Comparison of ENCODE assay signal across 9 cellular contexts in the genomic region with DNA sequence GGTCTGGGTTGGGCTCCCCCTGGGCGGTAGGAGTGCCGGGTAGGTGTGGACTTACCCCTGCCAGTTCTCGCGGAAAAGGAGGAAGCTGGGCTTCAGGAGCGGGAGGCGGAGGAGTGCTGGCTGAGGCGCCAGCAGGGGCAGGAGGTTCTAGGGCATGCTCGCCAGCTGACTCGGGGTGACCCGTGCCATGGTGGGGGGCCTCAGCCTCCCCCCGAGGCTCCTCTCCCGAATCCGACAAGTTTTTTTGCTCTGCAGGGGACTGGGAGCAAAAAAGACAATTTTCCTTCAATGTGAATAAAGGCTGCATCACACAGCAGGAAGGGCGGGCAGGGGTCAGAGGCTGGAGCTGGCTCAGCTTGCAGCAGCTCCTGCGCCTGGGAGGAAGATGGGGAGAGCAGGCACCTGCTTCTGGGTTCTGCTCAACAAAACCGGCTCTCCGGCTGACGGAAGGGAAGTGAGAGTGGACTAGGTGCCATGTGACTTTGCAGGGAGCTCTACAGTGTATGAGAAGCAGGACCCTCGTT. TPM values are rescaled to one million over a fixed set of nuclear protein-coding genes. Genes with fewer than 3 reads are reported as not detected.
DNase-seq lines count a peak whose midpoint lies in the region; ATAC-seq and TF ChIP-seq lines count a peak whose summit lies in the region.
"Had no signal": no experiment of that assay in that cellular context is flagged by ENCODE, and none has a peak within 500 bp of the region (broad histone marks: within the 10 kb centered on the region; RNA-seq: fewer than 3 reads in every experiment).

No MANE protein-coding gene starts in this region.

- H3K27me3 Mint-ChIP-seq in CD4-positive, CD25-positive, alpha-beta regulatory T cell = no peaks in the 10 kb centered on the region
- H3K27me3 Mint-ChIP-seq in IgD-negative memory B cell = no peaks in the 10 kb centered on the region
- no peaks in the 10 kb centered on the region for H3K27me3 Mint-ChIP-seq in naive B cell

- peaks cover 39 to 97% (median 68%) of the 10 kb centered on the region in 4 donors for H3K4me1 Mint-ChIP-seq in CD4-positive, CD25-positive, alpha-beta regulatory T cell
- H3K4me1 Mint-ChIP-seq in IgD-negative memory B cell = peaks cover 43 to 61% (median 49%) of the 10 kb centered on the region in 3 donors
- H3K4me1 Mint-ChIP-seq in naive B cell = peaks cover 52 to 81% (median 76%) of the 10 kb centered on the region in 3 donors

- in situ Hi-C loops in ACHN (cut with HindIII; ENCODE audit: low pct_ligation_motif_present, low pct_unique_long_range_greater_than_20kb, low sequenced_read_pairs) (no loop called here), gastrocnemius medialis (cut with MboI; ENCODE audit: low sequenced_read_pairs in 4 of 4) (no loop called here)

- H3K4me1 ChIP-seq in CD4-positive, CD25-positive, alpha-beta regulatory T cell (ENCODE audit: control insufficient read depth, insufficient read depth, low read length, poor library complexity, severe bottlenecking) = peaks cover 97% of the 10 kb centered on the region
- peaks cover 58 to 60% of the 10 kb centered on the region in 2 donors for H3K4me1 ChIP-seq in gastrocnemius medialis

- H3K9me3 ChIP-seq in CD4-positive, CD25-positive, alpha-beta regulatory T cell (ENCODE audit: control insufficient read depth in 2 of 2, low read length in 2 of 2) = no peaks in the 10 kb centered on the region
- no peaks in the 10 kb centered on the region for H3K9me3 ChIP-seq in gastrocnemius medialis

- H3K4me3 ChIP-seq in CD4-positive, CD25-positive, alpha-beta regulatory T cell (ENCODE audit: low read depth, low read length) = no peak overlapping the region
- H3K4me3 ChIP-seq in foreskin fibroblast (ENCODE audit: low read depth in 1 of 2, low read length in 2 of 2) (no peak overlapping the region), gastrocnemius medialis (no peak overlapping the region)

- peaks cover 2% of the 10 kb centered on the region for H3K36me3 ChIP-seq in CD4-positive, CD25-positive, alpha-beta regulatory T cell (ENCODE audit: control insufficient read depth, insufficient read depth, low read length)
- H3K36me3 ChIP-seq in gastrocnemius medialis = no peaks in the 10 kb centered on the region

- peak overlapping the region; percentile 59 to 83 (median 78) for H3K4me3 Mint-ChIP-seq in CD4-positive, CD25-positive, alpha-beta regulatory T cell
- peak overlapping the region in 2 of 4 donors; percentile 64 to 65 for H3K4me3 Mint-ChIP-seq in IgD-negative memory B cell
- peak overlapping the region in 6 of 8 donors; percentile 50 to 83 (median 72) for H3K4me3 Mint-ChIP-seq in naive B cell

- TF ChIP-seq CTCF in foreskin fibroblast (IDR thresholded peaks at IDR 0.05; ENCODE audit: low read depth, low read length) = no peak
- TF ChIP-seq CTCF in gastrocnemius medialis (IDR thresholded peaks at IDR 0.05 in 4 of 5, conservative IDR thresholded peaks at IDR 0.05 in 1 of 5) = no peak

- no peaks in the 10 kb centered on the region for H3K27me3 ChIP-seq in CD4-positive, CD25-positive, alpha-beta regulatory T cell (ENCODE audit: control insufficient read depth, insufficient read depth, low read length)
- no peaks in the 10 kb centered on the region for H3K27me3 ChIP-seq in gastrocnemius medialis

- DNase-seq in CD4-positive, CD25-positive, alpha-beta regulatory T cell = no peak
- DNase-seq in dermis blood vessel endothelial cell (peak; percentile 28), naive B cell (peak; percentile 31), foreskin fibroblast (no peak), ACHN (no peak), gastrocnemius medialis (no peak)
- DNase-seq: effector CD8-positive, alpha-beta T cell had no signal

- H3K27ac ChIP-seq in CD4-positive, CD25-positive, alpha-beta regulatory T cell (ENCODE audit: insufficient read depth, low read length, poor library complexity, severe bottlenecking) = peak overlapping the region; percentile 72
- H3K27ac ChIP-seq in gastrocnemius medialis = no peak overlapping the region

- ATAC-seq in CD4-positive, CD25-positive, alpha-beta regulatory T cell (ENCODE audit: low read depth in 2 of 2) = no peak
- peak; percentile 92 for ATAC-seq in naive B cell (ENCODE audit: low read depth in 2 of 2)
- ATAC-seq in GM19023 (IDR thresholded peaks at IDR 0.05; ENCODE audit: unreplicated experiment) = no peak
- no peak for ATAC-seq in gastrocnemius medialis

- H3K27ac Mint-ChIP-seq in CD4-positive, CD25-positive, alpha-beta regulatory T cell = peak overlapping the region; percentile 94 to 99 (median 97)
- H3K27ac Mint-ChIP-seq in IgD-negative memory B cell = peak overlapping the region in 2 of 3 donors; percentile 19 to 89
- peak overlapping the region in 3 of 6 donors; percentile 59 to 78 (median 71) for H3K27ac Mint-ChIP-seq in naive B cell

- intact Hi-C loops in gastrocnemius medialis (cut with DNase I; ENCODE audit: low total_unique reads) = no loop called here

- peaks cover 3% of the 10 kb centered on the region for H3K36me3 Mint-ChIP-seq in CD4-positive, CD25-positive, alpha-beta regulatory T cell
- H3K36me3 Mint-ChIP-seq in IgD-negative memory B cell = peaks cover 5% of the 10 kb centered on the region
- H3K36me3 Mint-ChIP-seq in naive B cell = peaks cover 0 to 6% of the 10 kb centered on the region in 2 donors

- no peaks in the 10 kb centered on the region for H3K9me3 Mint-ChIP-seq in CD4-positive, CD25-positive, alpha-beta regulatory T cell
- H3K9me3 Mint-ChIP-seq in IgD-negative memory B cell = no peaks in the 10 kb centered on the region
- no peaks in the 10 kb centered on the region for H3K9me3 Mint-ChIP-seq in naive B cell

- TF ChIP-seq POLR2A in gastrocnemius medialis (IDR thresholded peaks at IDR 0.05) = no peak

RNA-seq across cellular contexts. Expression of gene RANBP3, which starts 26.5 kb away (rescaled TPM):
- 106 TPM for total RNA-seq in CD4-positive, CD25-positive, alpha-beta regulatory T cell
- polyA plus RNA-seq in CD4-positive, CD25-positive, alpha-beta regulatory T cell = 10 to 100 TPM in 2 of 4 donors, 1 to 10 TPM in 2; 8.0 to 12.1 (median 10.0) TPM
- polyA plus RNA-seq in IgD-negative memory B cell (9.4 TPM), naive B cell (ENCODE audit: low read depth in 6 of 6) (10 to 100 TPM in 1 of 6 donors, 1 to 10 TPM in 5; 2.8 to 10.7 (median 7.4) TPM)
- total RNA-seq in dermis blood vessel endothelial cell (39.0 and 51.2 TPM in 2 replicates), gastrocnemius medialis (10 to 100 TPM; 37.4 to 74.3 (median 61.3) TPM)

RNA-seq across cellular contexts. Expression of gene CAPS, which starts 37.3 kb away (rescaled TPM):
- 38.8 TPM for total RNA-seq in CD4-positive, CD25-positive, alpha-beta regulatory T cell
- 1 to 10 TPM; 1.2 to 3.1 (median 2.8) TPM for polyA plus RNA-seq in CD4-positive, CD25-positive, alpha-beta regulatory T cell
- polyA plus RNA-seq in IgD-negative memory B cell (3.7 TPM), naive B cell (ENCODE audit: low read depth in 6 of 6) (1 to 10 TPM in 5 of 6 donors, not detected in 1; 1.1 to 4.4 (median 2.0) TPM)
- total RNA-seq in dermis blood vessel endothelial cell (2.6 and 3.7 TPM in 2 replicates), gastrocnemius medialis (1 to 10 TPM; 1.2 to 2.4 (median 2.0) TPM)

RNA-seq across cellular contexts. Expression of gene VMAC, which starts 46.7 kb away (rescaled TPM):
- total RNA-seq in CD4-positive, CD25-positive, alpha-beta regulatory T cell = 25.0 TPM
- polyA plus RNA-seq in CD4-positive, CD25-positive, alpha-beta regulatory T cell = 1 to 10 TPM; 4.9 to 9.5 (median 7.5) TPM
- polyA plus RNA-seq in IgD-negative memory B cell = 4.2 TPM
- total RNA-seq in dermis blood vessel endothelial cell = 6.0 and 8.5 TPM in 2 replicates
- 1 to 10 TPM; 5.1 to 6.8 (median 5.9) TPM for polyA plus RNA-seq in naive B cell (ENCODE audit: low read depth in 6 of 6)
- total RNA-seq in gastrocnemius medialis = 1 to 10 TPM in 3 of 4 donors, under 1 TPM in 1; 0.46 to 3.0 (median 2.1) TPM

RNA-seq across cellular contexts. Expression of gene NDUFA11, which starts 47.8 kb away (rescaled TPM):
- total RNA-seq in CD4-positive, CD25-positive, alpha-beta regulatory T cell = 120 TPM
- 100 to 1,000 TPM; 408 to 499 (median 465) TPM for polyA plus RNA-seq in CD4-positive, CD25-positive, alpha-beta regulatory T cell
- polyA plus RNA-seq in IgD-negative memory B cell (371 TPM), naive B cell (ENCODE audit: low read depth in 6 of 6) (100 to 1,000 TPM; 288 to 317 (median 302) TPM)
- total RNA-seq in dermis blood vessel endothelial cell (283 and 366 TPM in 2 replicates), gastrocnemius medialis (100 to 1,000 TPM; 190 to 349 (median 221) TPM)

Comparison
In these comparisons a context has a peak if more than half of its experiments do, and no peak if none do; other contexts are left out.
1. ATAC-seq: peak in naive B cell (2 of 2); none in CD4-positive, CD25-positive, alpha-beta regulatory T cell (0 of 2), GM19023 (single experiment) and gastrocnemius medialis (0 of 2).
2. DNase-seq: peak in dermis blood vessel endothelial cell (single experiment) and naive B cell (single experiment); none in CD4-positive, CD25-positive, alpha-beta regulatory T cell (0 of 3), foreskin fibroblast (0 of 2), ACHN (single experiment) and gastrocnemius medialis (0 of 2).